In genomic region chr1:109668123-109668800, GRCh38 we compare ENCODE assay signal across 6 cellular contexts. TPM values are rescaled to one million over a fixed set of nuclear protein-coding genes. Genes with fewer than 3 reads are reported as not detected.
DNase-seq lines count a peak whose midpoint lies in the region; ATAC-seq and TF ChIP-seq lines count a peak whose summit lies in the region.

No MANE protein-coding gene starts in this region.

- peak overlapping the region; percentile 47 to 54 for H3K4me3 Mint-ChIP-seq in effector memory CD8-positive, alpha-beta T cell
- H3K4me3 Mint-ChIP-seq in Caco-2 (ENCODE audit: unreplicated experiment), result no peak overlapping the region

- peak overlapping the region; percentile 79 for H3K27ac ChIP-seq in psoas muscle

- H3K9me3 Mint-ChIP-seq in effector memory CD8-positive, alpha-beta T cell, result no peaks in the 10 kb centered on the region
- H3K9me3 Mint-ChIP-seq in Caco-2 (ENCODE audit: unreplicated experiment), result no peaks in the 10 kb centered on the region

- BruUV-seq in Caco-2 (replicated peaks; lab: Mats Ljungman, UMichigan), result no TSS peak

- DNase-seq in effector memory CD8-positive, alpha-beta T cell, result no peak
- peak in 1 of 2 donors; percentile 62 for DNase-seq in psoas muscle
- DNase-seq in Caco-2, result no peak
- DNase-seq in SW 1271 (lab: John Stamatoyannopoulos, UW), result no peak
- no peak for DNase-seq in NCI-H2029 treated with DMSO at 0.1 percent for 48 hours (lab: John Stamatoyannopoulos, UW)

- no peaks in the 10 kb centered on the region for H3K27me3 Mint-ChIP-seq in effector memory CD8-positive, alpha-beta T cell
- H3K27me3 Mint-ChIP-seq in Caco-2 (ENCODE audit: insufficient read depth, unreplicated experiment), result no peaks in the 10 kb centered on the region

- 3 to 6% (median 6%) methylated on average over 24 to 26 of the region's 26 CpGs for WGBS in psoas muscle, 3 donors

- peaks cover 3% of the 10 kb centered on the region for H3K36me3 Mint-ChIP-seq in effector memory CD8-positive, alpha-beta T cell (ENCODE audit: insufficient read depth)
- no peaks in the 10 kb centered on the region for H3K36me3 Mint-ChIP-seq in Caco-2 (ENCODE audit: insufficient read depth, unreplicated experiment)

- H3K27me3 ChIP-seq in psoas muscle (ENCODE audit: insufficient read depth in 3 of 3, low read length in 2 of 3) (no peaks in the 10 kb centered on the region), Caco-2 (replicated peaks; ENCODE audit: control insufficient read depth, insufficient read depth, low read length) (no peaks in the 10 kb centered on the region)

- intact Hi-C loops in psoas muscle (cut with DNase I) (no loop called here), Caco-2 (cut with micrococcal nuclease; ENCODE audit: unreplicated experiment) (no loop called here)

- H3K36me3 ChIP-seq in psoas muscle (ENCODE audit: insufficient read depth in 1 of 2, low read depth in 1 of 2) (peaks cover 0 to 34% of the 10 kb centered on the region in 2 donors), Caco-2 (ENCODE audit: control insufficient read depth, insufficient read depth, low read length) (no peaks in the 10 kb centered on the region)

- POLR2A ChIA-PET in Caco-2 (lab: Charles Lee), result no interaction called here

- ATAC-seq in HG02610 (IDR thresholded peaks at IDR 0.05; ENCODE audit: unreplicated experiment) (peak; percentile 14), psoas muscle (peak; percentile 37 to 73 (median 68))
- ATAC-seq in effector memory CD8-positive, alpha-beta T cell (replicated peaks), result no peak

- H3K4me3 ChIP-seq in psoas muscle (peak overlapping the region; percentile 72), Caco-2 (ENCODE audit: low read depth, low read length) (no peak overlapping the region)

- no peak overlapping the region for H3K27ac Mint-ChIP-seq in effector memory CD8-positive, alpha-beta T cell
- no peak overlapping the region for H3K27ac Mint-ChIP-seq in Caco-2 (ENCODE audit: unreplicated experiment)

- CTCF ChIA-PET in Caco-2 (lab: Charles Lee), result interaction anchor here (0.5 kb wide), 1 partner anchor 377 kb away, joined by 4 read pairs; no protein-coding TSS in a partner anchor

- TF ChIP-seq CTCF in psoas muscle (IDR thresholded peaks at IDR 0.05) (no peak), Caco-2 (IDR thresholded peaks at IDR 0.05; ENCODE audit: insufficient read depth in 1 of 2, low read depth in 1 of 2, low read length in 1 of 2, severe bottlenecking in 1 of 2, unreplicated experiment in 1 of 2) (no peak)

- H3K4me1 Mint-ChIP-seq in effector memory CD8-positive, alpha-beta T cell (ENCODE audit: low read depth in 2 of 2), result peaks cover 6 to 13% of the 10 kb centered on the region in 2 donors
- H3K4me1 Mint-ChIP-seq in Caco-2 (ENCODE audit: low read depth, unreplicated experiment), result no peaks in the 10 kb centered on the region

- H3K9me3 ChIP-seq in psoas muscle (no peaks in the 10 kb centered on the region), Caco-2 (no peaks in the 10 kb centered on the region)

- peaks cover 18% of the 10 kb centered on the region for H3K4me1 ChIP-seq in psoas muscle
- H3K4me1 ChIP-seq in Caco-2, result no peaks in the 10 kb centered on the region

RNA-seq across cellular contexts. Expression of gene GSTM2, which starts 0.4 kb away (rescaled TPM):
- total RNA-seq in psoas muscle (100 to 1,000 TPM in 2 of 4 donors, 10 to 100 TPM in 2; 38.7 to 175 (median 105) TPM), Caco-2 (2022) (0.84 and 1.7 TPM in 2 replicates)
- 10 to 100 TPM; 35.5 to 86.8 (median 61.4) TPM for polyA plus RNA-seq in psoas muscle

RNA-seq across cellular contexts. Expression of gene GSTM4, which starts 12.4 kb away (rescaled TPM):
- total RNA-seq in psoas muscle (10 to 100 TPM; 35.0 to 56.2 (median 46.9) TPM), Caco-2 (2022) (9.6 and 11.9 TPM in 2 replicates)
- 10 to 100 TPM; 26.0 to 46.8 (median 42.9) TPM for polyA plus RNA-seq in psoas muscle

RNA-seq across cellular contexts. Expression of gene GSTM1, which starts 19.4 kb away (rescaled TPM):
- total RNA-seq in psoas muscle, result 10 to 100 TPM in 2 of 4 donors, under 1 TPM in 1, not detected in 1; 0.42 to 89.4 (median 27.6) TPM
- 10 to 100 TPM in 2 of 3 donors, under 1 TPM in 1; 0.21 to 41.2 (median 27.5) TPM for polyA plus RNA-seq in psoas muscle
- total RNA-seq in Caco-2 (2022), result not detected in 2 replicates

RNA-seq across cellular contexts. Expression of gene GSTM5, which starts 43.8 kb away (rescaled TPM):
- total RNA-seq in psoas muscle (1 to 10 TPM in 2 of 4 donors, under 1 TPM in 2; 0.61 to 5.0 (median 1.1) TPM), Caco-2 (2022) (6.0 and 9.1 TPM in 2 replicates)
- polyA plus RNA-seq in psoas muscle, result 1 to 10 TPM in 2 of 3 donors, under 1 TPM in 1; 0.53 to 1.4 (median 1.1) TPM

RNA-seq across cellular contexts. Expression of gene AMPD2, which starts 48.6 kb away (rescaled TPM):
- 10 to 100 TPM in 1 of 4 donors, 1 to 10 TPM in 3; 7.3 to 13.1 (median 8.7) TPM for total RNA-seq in psoas muscle
- polyA plus RNA-seq in psoas muscle, result 10 to 100 TPM in 1 of 3 donors, 1 to 10 TPM in 2; 4.2 to 13.9 (median 5.6) TPM
- 40.3 and 47.8 TPM in 2 replicates for total RNA-seq in Caco-2 (2022)

Comparison
In these comparisons a context has a peak if more than half of its experiments do, and no peak if none do; other contexts are left out.
1. RNA of gene GSTM2, which starts 0.4 kb away (total RNA-seq): 38.7 to 175 TPM in psoas muscle; 0.84 to 1.7 TPM in Caco-2; every median in the first group is over 10 times any median in the second.